17 cellular contexts compared by ENCODE assay signal in genomic region chr5:124888622-124889521, GRCh38.
A peak's percentile ranks its signal among the peaks of the same experiment; 100 is the strongest.
DNase-seq lines count a peak whose midpoint lies in the region; ATAC-seq, FAIRE-seq and TF ChIP-seq lines count a peak whose summit lies in the region.
"Had no signal": no experiment of that assay in that cellular context is flagged by ENCODE, and none has a peak within 500 bp of the region (broad histone marks: within the 10 kb centered on the region; RNA-seq: fewer than 3 reads in every experiment).

No MANE protein-coding gene starts in this region.

- peak in 3 of 4 donors; percentile 2 to 8 (median 5) for ATAC-seq in pancreas
- no peak for ATAC-seq in activated naive CD4-positive, alpha-beta T cell treated with anti-CD3 and anti-CD28 coated beads, Interleukin-2, amount 50 U/mL, for 72 hours

- 82% methylated on average over 6 of the region's 6 CpGs for WGBS in SK-N-SH (ENCODE audit: low lambda C conversion rate)
- 42 to 45% methylated on average over 6 of the region's 6 CpGs for WGBS in pancreas, 2 donors

- H3K27me3 ChIP-seq in BLaER1 treated with 17β-estradiol and CSF1 and Interleukin-3, amounts not matched to agents 10 nM and 100 nM, result no peaks in the 10 kb centered on the region
- H3K27me3 ChIP-seq in SK-N-SH (ENCODE audit: insufficient read depth) (no peaks in the 10 kb centered on the region), pancreas (no peaks in the 10 kb centered on the region), A673 (replicated peaks; ENCODE audit: insufficient read depth, low read depth, low read length, poor library complexity) (no peaks in the 10 kb centered on the region)
- H3K27me3 ChIP-seq: breast epithelium had no signal

- H3K9me2 ChIP-seq in SK-N-SH, result no peaks in the 10 kb centered on the region

- TF ChIP-seq CTCF in SK-N-SH (IDR thresholded peaks at IDR 0.05) (no peak), pancreas (IDR thresholded peaks at IDR 0.05) (no peak), D721Med (IDR thresholded peaks at IDR 0.05; ENCODE audit: insufficient read depth, missing control alignments) (no peak), A673 (conservative IDR thresholded peaks at IDR 0.05; ENCODE audit: low read depth, low read length) (no peak)

- no peak overlapping the region for H3K9ac ChIP-seq in BLaER1 treated with 17β-estradiol and CSF1 and Interleukin-3, amounts not matched to agents 10 nM and 100 nM
- no peak overlapping the region for H3K9ac ChIP-seq in SK-N-SH

- H3K79me2 ChIP-seq in SK-N-SH (ENCODE audit: insufficient read depth), result no peaks in the 10 kb centered on the region

- no peaks in the 10 kb centered on the region for H3K36me3 Mint-ChIP-seq in activated naive CD4-positive, alpha-beta T cell treated with anti-CD3 and anti-CD28 coated beads, Interleukin-2, amount 50 U/mL, for 72 hours

- no peak for TF ChIP-seq EP300 in SK-N-SH (IDR thresholded peaks at IDR 0.05; ENCODE audit: borderline replicate concordance in 1 of 2, low read depth in 1 of 2, low read length in 1 of 2)

- peaks cover 17% of the 10 kb centered on the region for H3F3A ChIP-seq in SK-N-SH (replicated peaks; ENCODE audit: insufficient read depth)

- no peak overlapping the region for H3K27ac ChIP-seq in BLaER1 treated with 17β-estradiol and CSF1 and Interleukin-3, amounts not matched to agents 10 nM and 100 nM
- H3K27ac ChIP-seq in SK-N-SH (ENCODE audit: low read depth in 2 of 2, low read length in 1 of 2) (peak overlapping the region in 1 of 2 experiments; percentile 68; a peak in 2 of 4 replicates), pancreas (peak overlapping the region; percentile 82 to 93 (median 90)), A673 (ENCODE audit: low read depth, low read length, poor library complexity, severe bottlenecking) (no peak overlapping the region)
- H3K27ac ChIP-seq: breast epithelium, left ventricle myocardium inferior had no signal

- H3K9me3 Mint-ChIP-seq in activated naive CD4-positive, alpha-beta T cell treated with anti-CD3 and anti-CD28 coated beads, Interleukin-2, amount 50 U/mL, for 72 hours, result peaks cover 0 to 5% of the 10 kb centered on the region in 2 donors

- no peak for TF ChIP-seq RAD21 in SK-N-SH (IDR thresholded peaks at IDR 0.05; ENCODE audit: low read length)

- H3K27ac Mint-ChIP-seq in activated naive CD4-positive, alpha-beta T cell treated with anti-CD3 and anti-CD28 coated beads, Interleukin-2, amount 50 U/mL, for 72 hours, result no peak overlapping the region
- H3K27ac Mint-ChIP-seq: IgD-negative memory B cell had no signal

- intact Hi-C loops in pancreas (cut with DNase I) (loop anchor here in 1 of 3 donors (10.0 kb wide), 1 partner anchor 144 kb away; the partner anchor contains the start of gene ZNF608), A673 (cut with micrococcal nuclease; ENCODE audit: unreplicated experiment) (no loop called here)

- H3K4me2 ChIP-seq in BLaER1 treated with 17β-estradiol and CSF1 and Interleukin-3, amounts not matched to agents 10 nM and 100 nM, result peak overlapping the region in 10 of 11 experiments; percentile 1 to 41 (median 18); a peak in 10 of 22 replicates
- peak overlapping the region; percentile 56; the same call in 1 of the 2 replicates for H3K4me2 ChIP-seq in SK-N-SH

- BruUV-seq in A673 (replicated peaks; lab: Mats Ljungman, UMichigan), result no TSS peak

- H4K20me1 ChIP-seq in BLaER1 treated with 17β-estradiol and CSF1 and Interleukin-3, amounts not matched to agents 10 nM and 100 nM, result no peaks in the 10 kb centered on the region
- H4K20me1 ChIP-seq in SK-N-SH (ENCODE audit: insufficient read depth), result no peaks in the 10 kb centered on the region

- FAIRE-seq in islet of Langerhans (lab: Jason Lieb, UNC) (peak; percentile 64), pancreas (lab: Jason Lieb, UNC) (peak; percentile 26), D721Med (lab: Jason Lieb, UNC) (no peak)
- FAIRE-seq: TTC549 had no signal

- H3K36me3 ChIP-seq in BLaER1 treated with 17β-estradiol and CSF1 and Interleukin-3, amounts not matched to agents 10 nM and 100 nM, result peaks cover 0 to 8% (median 0%) of the 10 kb centered on the region in 11 experiments; a peak in 2 of 22 replicates
- H3K36me3 ChIP-seq in SK-N-SH (replicated peaks in 1 of 2; ENCODE audit: control insufficient read depth in 1 of 2, insufficient read depth in 2 of 2, low read length in 1 of 2) (no peaks in the 10 kb centered on the region), pancreas (no peaks in the 10 kb centered on the region), A673 (ENCODE audit: insufficient read depth, low read length, poor library complexity, severe bottlenecking) (no peaks in the 10 kb centered on the region)
- H3K36me3 ChIP-seq: breast epithelium, left ventricle myocardium inferior had no signal

- no peak overlapping the region for H3K4me3 ChIP-seq in BLaER1 treated with 17β-estradiol and CSF1 and Interleukin-3, amounts not matched to agents 10 nM and 100 nM
- H3K4me3 ChIP-seq in SK-N-SH (ENCODE audit: low read depth in 2 of 2, low read length in 1 of 2) (no peak overlapping the region; a peak in 1 of 4 replicates), pancreas (peak overlapping the region in 2 of 4 donors; percentile 8 to 30), A673 (ENCODE audit: low read depth, low read length, poor library complexity, severe bottlenecking) (no peak overlapping the region)
- H3K4me3 ChIP-seq: breast epithelium, GM12878, left ventricle myocardium inferior had no signal

- DNase-seq in SK-N-SH, result no peak
- DNase-seq in pancreas, result no peak
- no peak for DNase-seq in D721Med (ENCODE audit: insufficient read length, low spot score)
- no peak for DNase-seq in NCI-H2227 (lab: John Stamatoyannopoulos, UW; ENCODE audit: unreplicated experiment)
- no peak for DNase-seq in activated naive CD4-positive, alpha-beta T cell treated with anti-CD3 and anti-CD28 coated beads, Interleukin-2, amount 50 U/mL, for 72 hours (ENCODE audit: low spot score in 2 of 2)
- DNase-seq in A673 (ENCODE audit: low spot score), result no peak
- DNase-seq: activated CD8-positive, alpha-beta memory T cell treated with anti-CD3 and anti-CD28 coated beads for 24 hours; activated gamma-delta T cell treated with Interleukin-2 at 50 U/mL for 16 hours; left ventricle myocardium inferior; NCI-H1105; Right ventricle myocardium superior had no signal

- no peak overlapping the region for H2AFZ ChIP-seq in SK-N-SH (ENCODE audit: low read depth)

- peaks cover 0 to 18% (median 11%) of the 10 kb centered on the region in 10 experiments; a peak in 14 of 20 replicates for H3K4me1 ChIP-seq in BLaER1 treated with 17β-estradiol and CSF1 and Interleukin-3, amounts not matched to agents 10 nM and 100 nM
- H3K4me1 ChIP-seq in SK-N-SH (ENCODE audit: control insufficient read depth in 1 of 2, insufficient read depth in 2 of 2, low read depth in 1 of 2, low read length in 1 of 2), result peaks cover 3 to 15% of the 10 kb centered on the region in 2 experiments
- peaks cover 31 to 41% (median 33%) of the 10 kb centered on the region in 3 donors for H3K4me1 ChIP-seq in pancreas
- peaks cover 16% of the 10 kb centered on the region for H3K4me1 ChIP-seq in A673 (ENCODE audit: insufficient read depth, low read length, poor library complexity, severe bottlenecking)
- H3K4me1 ChIP-seq: breast epithelium had no signal

- POLR2A ChIA-PET in SK-N-SH (lab: Yijun Ruan, JAX) (no interaction called here), A673 (lab: Charles Lee; ENCODE audit: low non-redundant PET) (no interaction called here)

- H3K9me3 ChIP-seq in BLaER1 treated with 17β-estradiol and CSF1 and Interleukin-3, amounts not matched to agents 10 nM and 100 nM (replicated peaks in 1 of 11), result peaks cover 28 to 49% (median 40%) of the 10 kb centered on the region in 11 experiments
- H3K9me3 ChIP-seq in SK-N-SH (no peaks in the 10 kb centered on the region), pancreas (no peaks in the 10 kb centered on the region), A673 (ENCODE audit: low read depth, low read length, poor library complexity, severe bottlenecking) (no peaks in the 10 kb centered on the region)
- H3K9me3 ChIP-seq: breast epithelium had no signal

- CTCF ChIA-PET in SK-N-SH (lab: Yijun Ruan, JAX), result interaction anchor here (0.7 to 1.6 kb wide), 4 partner anchors 11 to 142 kb away, joined by 3 to 6 read pairs (median 4); partner anchors contain the start of gene ZNF608
- CTCF ChIA-PET in A673 (lab: Charles Lee), result interaction anchor here (0.5 kb wide), 1 partner anchor 140 kb away, joined by 8 read pairs; no protein-coding TSS in a partner anchor

TF ChIP-seq in SK-N-SH, 30 proteins besides CTCF, POLR2A, EP300 and RAD21:
- no peak for TF ChIP-seq GATA2 (CRISPR knock-in tag; IDR thresholded peaks at IDR 0.05)
- no peak for TF ChIP-seq YY1 (IDR thresholded peaks at IDR 0.05; ENCODE audit: low read depth)

Comparison
In these comparisons a context has a peak if more than half of its experiments do, and no peak if none do; other contexts are left out.
1. H3K27ac ChIP-seq: peak in pancreas (4 of 4); none in BLaER1 treated with 17β-estradiol and CSF1 and Interleukin-3, amounts not matched to agents 10 nM and 100 nM (0 of 11) and A673 (single experiment).
2. ATAC-seq: peak in pancreas (3 of 4); none in activated naive CD4-positive, alpha-beta T cell treated with anti-CD3 and anti-CD28 coated beads, Interleukin-2, amount 50 U/mL, for 72 hours (0 of 2).